ENCODE assay signal across 10 cellular contexts in the genomic region with DNA sequence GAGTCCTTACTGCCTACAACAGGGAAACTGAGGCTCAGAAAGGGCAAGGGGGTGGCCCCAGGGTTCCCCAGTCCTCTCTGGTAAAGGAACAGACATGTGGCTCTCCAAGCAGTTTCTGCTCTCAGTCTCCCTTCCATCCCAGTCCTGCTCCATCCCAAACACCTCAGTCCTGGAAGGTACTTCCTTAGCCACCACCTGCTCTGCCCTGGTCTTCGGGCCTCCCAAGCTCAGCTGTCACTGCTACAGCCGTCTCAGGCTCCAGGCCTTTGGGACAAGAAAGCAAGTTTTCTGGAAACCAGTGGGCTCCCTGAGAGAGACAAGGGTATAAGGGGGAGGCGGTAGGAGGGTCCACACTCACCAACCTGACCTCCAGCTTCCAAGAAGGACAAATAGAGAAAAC. TPM values are rescaled to one million over a fixed set of nuclear protein-coding genes. Genes with fewer than 3 reads are reported as not detected.
A peak's percentile ranks its signal among the peaks of the same experiment; 100 is the strongest.
DNase-seq lines count a peak whose midpoint lies in the region; TF ChIP-seq lines count a peak whose summit lies in the region.
"Had no signal": no experiment of that assay in that cellular context is flagged by ENCODE, and none has a peak within 500 bp of the region (broad histone marks: within the 10 kb centered on the region; RNA-seq: fewer than 3 reads in every experiment).

No MANE protein-coding gene starts in this region.

- H3K27me3 Mint-ChIP-seq in progenitor cell of endocrine pancreas: peaks cover 12% of the 10 kb centered on the region

- H3K9me3 Mint-ChIP-seq in progenitor cell of endocrine pancreas (ENCODE audit: low read depth): no peaks in the 10 kb centered on the region

- H3K27ac ChIP-seq in OCI-LY1 (ENCODE audit: low read depth, low read length, poor library complexity, severe bottlenecking): peak overlapping the region; percentile 82
- H3K27ac ChIP-seq in effector memory CD4-positive, alpha-beta T cell (ENCODE audit: insufficient read depth, low read length, poor library complexity, severe bottlenecking): peak overlapping the region; percentile 71
- no peak overlapping the region for H3K27ac ChIP-seq in substantia nigra (ENCODE audit: low read depth, low read length, poor library complexity, severe bottlenecking)
- H3K27ac ChIP-seq: SJCRH30 had no signal

- H3K9me3 ChIP-seq in OCI-LY1 (ENCODE audit: low read length): no peaks in the 10 kb centered on the region
- no peaks in the 10 kb centered on the region for H3K9me3 ChIP-seq in effector memory CD4-positive, alpha-beta T cell (ENCODE audit: control insufficient read depth, low read length)
- H3K9me3 ChIP-seq: SJCRH30 had no signal

- H4K20me1 ChIP-seq in OCI-LY1 (ENCODE audit: insufficient read depth, low read length): no peaks in the 10 kb centered on the region

- H3K27me3 ChIP-seq in OCI-LY1 (ENCODE audit: insufficient read depth, low read length): no peaks in the 10 kb centered on the region
- no peaks in the 10 kb centered on the region for H3K27me3 ChIP-seq in effector memory CD4-positive, alpha-beta T cell (replicated peaks; ENCODE audit: control insufficient read depth, insufficient read depth, low read length, poor library complexity, severe bottlenecking)

- no peak overlapping the region for H2AFZ ChIP-seq in OCI-LY1 (ENCODE audit: low read length)

- H3K4me2 ChIP-seq in OCI-LY1 (ENCODE audit: low read length): peak overlapping the region; percentile 81

- H3K9me2 ChIP-seq in OCI-LY1 (ENCODE audit: low read depth, low read length): no peaks in the 10 kb centered on the region

- H3K36me3 Mint-ChIP-seq in progenitor cell of endocrine pancreas (ENCODE audit: insufficient read depth): no peaks in the 10 kb centered on the region

- H3K79me2 ChIP-seq in OCI-LY1 (ENCODE audit: insufficient read depth, low read length): no peaks in the 10 kb centered on the region

- no peaks in the 10 kb centered on the region for H3K36me3 ChIP-seq in OCI-LY1 (ENCODE audit: insufficient read depth, low read length)
- no peaks in the 10 kb centered on the region for H3K36me3 ChIP-seq in effector memory CD4-positive, alpha-beta T cell (ENCODE audit: control insufficient read depth, insufficient read depth, low read length)
- H3K36me3 ChIP-seq: SJCRH30 had no signal

- peak overlapping the region; percentile 17; the same call in 1 of the 2 replicates for H3K9ac ChIP-seq in OCI-LY1 (ENCODE audit: low read length)

- H3K4me3 Mint-ChIP-seq in progenitor cell of endocrine pancreas (ENCODE audit: low read depth): peak overlapping the region; percentile 84

- TF ChIP-seq CTCF in OCI-LY1 (IDR thresholded peaks at IDR 0.05; ENCODE audit: low read length): no peak
- no peak for TF ChIP-seq CTCF in progenitor cell of endocrine pancreas (IDR thresholded peaks at IDR 0.05; ENCODE audit: unreplicated experiment)

- no peak overlapping the region for H3K4me3 ChIP-seq in OCI-LY1 (ENCODE audit: low read depth, low read length, poor library complexity, severe bottlenecking)
- no peak overlapping the region for H3K4me3 ChIP-seq in effector memory CD4-positive, alpha-beta T cell (ENCODE audit: insufficient read depth, low read depth, low read length, poor library complexity, severe bottlenecking)

- H3F3A ChIP-seq in OCI-LY1 (ENCODE audit: insufficient read depth, low read length): 0 out of 2 replicates have a peak, but pooled peaks cover 5% of the 10 kb centered on the region

- peaks cover 2% of the 10 kb centered on the region for H3K4me1 Mint-ChIP-seq in progenitor cell of endocrine pancreas (ENCODE audit: low read depth)

- H3K27ac Mint-ChIP-seq in progenitor cell of endocrine pancreas: no peak overlapping the region

- DNase-seq in activated CD8-positive, alpha-beta memory T cell treated with anti-CD3 and anti-CD28 coated beads, Interleukin-2, amount 50 U/mL, for 4 hours: peak; percentile 2
- DNase-seq in activated CD8-positive, alpha-beta memory T cell treated with anti-CD3 and anti-CD28 coated beads, Interleukin-2, amount 50 U/mL, for 48 hours: no peak
- DNase-seq in effector memory CD4-positive, alpha-beta T cell: no peak
- no peak for DNase-seq in progenitor cell of endocrine pancreas (ENCODE audit: low spot score, unreplicated experiment)
- no peak for DNase-seq in substantia nigra (lab: John Stamatoyannopoulos, UW)
- no peak for DNase-seq in NCI-H226
- DNase-seq in hypothalamus (lab: John Stamatoyannopoulos, UW): no peak
- DNase-seq: NCI-H345 had no signal

- H3K4me1 ChIP-seq in OCI-LY1 (ENCODE audit: insufficient read depth, low read length, severe bottlenecking): peaks cover 40% of the 10 kb centered on the region
- peaks cover 5% of the 10 kb centered on the region for H3K4me1 ChIP-seq in effector memory CD4-positive, alpha-beta T cell (ENCODE audit: control insufficient read depth, insufficient read depth, low read length, poor library complexity, severe bottlenecking)
- H3K4me1 ChIP-seq: SJCRH30 had no signal

RNA-seq across cellular contexts. Expression of a gene that starts 23.1 kb away (rescaled TPM):
- 4.6 and 5.5 TPM in 2 replicates for total RNA-seq in progenitor cell of endocrine pancreas

RNA-seq across cellular contexts. Expression of a gene that starts 28.6 kb away (rescaled TPM):
- total RNA-seq in progenitor cell of endocrine pancreas: 0.36 and 0.91 TPM in 2 replicates
